In the genomic region with DNA sequence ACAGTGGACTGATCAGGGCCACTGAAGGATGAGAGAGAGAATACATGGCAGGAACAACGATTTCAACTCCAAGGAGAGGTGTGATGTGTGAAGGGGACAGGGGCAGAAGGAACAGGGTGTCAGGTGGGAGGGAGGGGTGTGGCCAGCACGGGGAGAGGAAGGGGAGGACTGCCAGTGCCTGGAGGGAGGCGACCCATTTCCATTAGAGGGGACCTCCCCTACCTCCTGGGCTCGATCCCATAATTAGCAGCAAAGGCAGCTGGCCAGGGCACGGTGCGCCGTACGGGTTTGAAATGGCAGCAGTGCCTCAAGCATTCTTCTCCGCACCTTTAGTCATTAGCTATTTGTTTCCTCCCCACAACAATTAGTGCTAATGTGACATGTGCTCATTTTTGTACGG, we compare ENCODE assay signal across 26 cellular contexts. TPM values are rescaled to one million over a fixed set of nuclear protein-coding genes. Genes with fewer than 3 reads are reported as not detected.
DNase-seq lines count a peak whose midpoint lies in the region; ATAC-seq and TF ChIP-seq lines count a peak whose summit lies in the region.
"Had no signal": no experiment of that assay in that cellular context is flagged by ENCODE, and none has a peak within 500 bp of the region (broad histone marks: within the 10 kb centered on the region; RNA-seq: fewer than 3 reads in every experiment).

No MANE protein-coding gene starts in this region.

- H4K8ac ChIP-seq in H9 (replicated peaks; ENCODE audit: insufficient read length, low read depth, low read length), result no peak overlapping the region

- no peak overlapping the region for H2BK15ac ChIP-seq in H9 (ENCODE audit: low read depth, low read length)

- WGBS in H9 (ENCODE audit: extremely low coverage, insufficient read length, low lambda C conversion rate), result no CpG with 5 or more reads among the region's 10 CpGs

- H3K4me1 Mint-ChIP-seq in H9 (peaks cover 20 to 24% of the 10 kb centered on the region in 2 experiments), osteocyte (ENCODE audit: unreplicated experiment) (peaks cover 29% of the 10 kb centered on the region), T-helper 17 cell (peaks cover 5% of the 10 kb centered on the region)

- no peak overlapping the region for H2AFZ ChIP-seq in H9 (ENCODE audit: low read length)

- H3K27ac ChIP-seq in H9 (ENCODE audit: insufficient read length, low read depth, low read length), result no peak overlapping the region
- H3K27ac ChIP-seq: HL-60, pancreas, tibial artery had no signal

- H3K4ac ChIP-seq in H9 (ENCODE audit: low read depth, low read length), result no peak overlapping the region

- no peaks in the 10 kb centered on the region for H3K9me3 ChIP-seq in H9 (ENCODE audit: control insufficient read depth, low read depth, low read length)
- no peaks in the 10 kb centered on the region for H3K9me3 ChIP-seq in T-helper 17 cell (ENCODE audit: control insufficient read depth, low read length, poor library complexity, severe bottlenecking)
- H3K9me3 ChIP-seq: pancreas, tibial artery had no signal

- no peak overlapping the region for H3K4me2 ChIP-seq in H9 (ENCODE audit: insufficient read depth, insufficient read length, low read length)

- peaks cover 12% of the 10 kb centered on the region for H3K27me3 Mint-ChIP-seq in H9 (ENCODE audit: low read depth)
- H3K27me3 Mint-ChIP-seq in osteocyte (ENCODE audit: unreplicated experiment), result peaks cover 28% of the 10 kb centered on the region
- peaks cover 33% of the 10 kb centered on the region for H3K27me3 Mint-ChIP-seq in T-helper 17 cell
- H3K27me3 Mint-ChIP-seq: CD4-positive, CD25-positive, alpha-beta regulatory T cell; stimulated activated naive CD8-positive, alpha-beta T cell treated with anti-CD3 and anti-CD28 coated beads, Interleukin-15, Interleukin-2, amounts not matched to agents 100 ng/mL and 50 ng/mL, for 24 hours had no signal

- no peak for ATAC-seq in T-helper 17 cell
- ATAC-seq: HepG2, natural killer cell, pancreas, SK-N-SH treated with all-trans-retinoic acid at 6 μM for 48 hours had no signal

- H3K23me2 ChIP-seq in H9 (ENCODE audit: insufficient read length, low read depth, low read length, poor library complexity, severe bottlenecking), result no peaks in the 10 kb centered on the region

- no peaks in the 10 kb centered on the region for H3K4me1 ChIP-seq in H9 (ENCODE audit: insufficient read depth, low read length)
- H3K4me1 ChIP-seq: pancreas had no signal

- H2BK120ac ChIP-seq in H9 (ENCODE audit: low read depth, low read length, poor library complexity, severe bottlenecking), result no peak overlapping the region

- no peaks in the 10 kb centered on the region for H3K79me2 ChIP-seq in H9 (ENCODE audit: insufficient read depth, low read length)

- no peak overlapping the region for H2BK5ac ChIP-seq in H9 (ENCODE audit: insufficient read length, low read length)

- no peak overlapping the region for H2BK12ac ChIP-seq in H9 (ENCODE audit: insufficient read length, low read depth, low read length)

- no peaks in the 10 kb centered on the region; a peak in 3 of 7 replicates for H3K36me3 Mint-ChIP-seq in H9 (ENCODE audit: insufficient read depth in 1 of 3, low read depth in 3 of 3)
- no peaks in the 10 kb centered on the region for H3K36me3 Mint-ChIP-seq in osteocyte (ENCODE audit: unreplicated experiment)
- peaks cover 6% of the 10 kb centered on the region for H3K36me3 Mint-ChIP-seq in T-helper 17 cell (ENCODE audit: low read depth)
- H3K36me3 Mint-ChIP-seq: mesothelial cell of epicardium, natural killer cell had no signal

- no peak overlapping the region for H3K27ac Mint-ChIP-seq in H9
- no peak overlapping the region for H3K27ac Mint-ChIP-seq in osteocyte (ENCODE audit: unreplicated experiment)
- H3K27ac Mint-ChIP-seq in T-helper 17 cell, result no peak overlapping the region
- H3K27ac Mint-ChIP-seq: CD4-positive, CD25-positive, alpha-beta regulatory T cell; HFFc6; mesothelial cell of epicardium; natural killer cell; stimulated activated naive CD8-positive, alpha-beta T cell treated with anti-CD3 and anti-CD28 coated beads, Interleukin-15, Interleukin-2, amounts not matched to agents 100 ng/mL and 50 ng/mL, for 24 hours had no signal

- H4K91ac ChIP-seq in H9 (ENCODE audit: insufficient read length, low read depth, low read length), result no peak overlapping the region

- H3K9ac ChIP-seq in H9 (ENCODE audit: extremely low read depth, insufficient read length, low read length), result no peak overlapping the region

- no peak overlapping the region for H2AK5ac ChIP-seq in H9 (ENCODE audit: insufficient read length, low read length)

- H3K18ac ChIP-seq in H9 (ENCODE audit: insufficient read length, low read depth, low read length), result no peak overlapping the region

- H3T11ph ChIP-seq in H9 (ENCODE audit: low read length), result no peak overlapping the region

- H3K4me3 Mint-ChIP-seq in H9 (no peak overlapping the region), osteocyte (ENCODE audit: unreplicated experiment) (no peak overlapping the region), T-helper 17 cell (no peak overlapping the region)
- H3K4me3 Mint-ChIP-seq: CD4-positive, CD25-positive, alpha-beta regulatory T cell; HFFc6; mesothelial cell of epicardium; natural killer cell; stimulated activated naive CD8-positive, alpha-beta T cell treated with anti-CD3 and anti-CD28 coated beads, Interleukin-15, Interleukin-2, amounts not matched to agents 100 ng/mL and 50 ng/mL, for 24 hours had no signal

- H4K5ac ChIP-seq in H9 (ENCODE audit: insufficient read length, low read depth, low read length), result no peak overlapping the region

- no peaks in the 10 kb centered on the region for H3K79me1 ChIP-seq in H9 (ENCODE audit: insufficient read depth, low read depth, low read length, poor library complexity, severe bottlenecking)

- H3K14ac ChIP-seq in H9 (ENCODE audit: insufficient read depth, low read length), result no peak overlapping the region

- no peaks in the 10 kb centered on the region for H3K27me3 ChIP-seq in H9 (ENCODE audit: insufficient read depth, low read length)
- H3K27me3 ChIP-seq: pancreas had no signal

- TF ChIP-seq CTCF in H9 (conservative IDR thresholded peaks at IDR 0.05), result no peak
- no peak for TF ChIP-seq CTCF in osteocyte (IDR thresholded peaks at IDR 0.05)

- H2BK20ac ChIP-seq in H9 (ENCODE audit: low read depth, low read length, poor library complexity, severe bottlenecking), result no peak overlapping the region

- H4K20me1 ChIP-seq in H9 (ENCODE audit: control insufficient read depth, insufficient read depth, insufficient read length), result no peaks in the 10 kb centered on the region

- peaks cover 0 to 3% of the 10 kb centered on the region in 2 experiments; a peak in 2 of 5 replicates for H3K9me3 Mint-ChIP-seq in H9
- H3K9me3 Mint-ChIP-seq in osteocyte (ENCODE audit: unreplicated experiment), result no peaks in the 10 kb centered on the region
- H3K9me3 Mint-ChIP-seq: mesothelial cell of epicardium; natural killer cell; stimulated activated naive CD8-positive, alpha-beta T cell treated with anti-CD3 and anti-CD28 coated beads, Interleukin-15, Interleukin-2, amounts not matched to agents 100 ng/mL and 50 ng/mL, for 24 hours had no signal

- no peak overlapping the region for H3K56ac ChIP-seq in H9 (ENCODE audit: insufficient read length, low read depth, low read length)

- DNase-seq in D341Med (ENCODE audit: low spot score) (peak; percentile 14), H9 (peak; percentile 23), ecto neural progenitor cell (ENCODE audit: low spot score) (peak; percentile 39), osteocyte (ENCODE audit: extremely low spot score, unreplicated experiment) (peak; percentile 78), SIG-M5 (lab: John Stamatoyannopoulos, UW) (no peak), T-helper 1 cell (no peak), T-helper 17 cell (no peak)
- DNase-seq: activated CD4-positive, alpha-beta T cell treated with anti-CD3 and anti-CD28 coated beads, Interleukin-2, amount 50 U/mL, for 4 hours; activated naive CD4-positive, alpha-beta T cell treated with Interleukin-2 at 50 U/mL for 16 hours; amniotic stem cell; CD4-positive, CD25-positive, alpha-beta regulatory T cell; HFFc6; Kasumi-1; natural killer cell; NCI-H187; NCI-H2171 treated with DMSO at 0.1 percent for 48 hours; NCI-H524 treated with DMSO at 0.1 percent for 48 hours had no signal

- H3K23ac ChIP-seq in H9 (ENCODE audit: insufficient read length, low read depth, low read length), result no peak overlapping the region

RNA-seq across cellular contexts. Expression of a gene that starts 22.7 kb away (rescaled TPM):
- total RNA-seq in H9 (2021) (not detected in 2 replicates), osteocyte (not detected in 2 replicates), T-helper 17 cell (not detected)
- total RNA-seq: CD4-positive, CD25-positive, alpha-beta regulatory T cell; dermis microvascular lymphatic vessel endothelial cell; HFFc6; mesothelial cell of epicardium; natural killer cell; pancreas; RPMI7951 had no signal

Comparison
In these comparisons a context has a peak if more than half of its experiments do, and no peak if none do; other contexts are left out.
1. DNase-seq: peak in D341Med (single experiment), H9 (single experiment), ecto neural progenitor cell (single experiment) and osteocyte (single experiment); none in SIG-M5 (single experiment), T-helper 1 cell (0 of 5) and T-helper 17 cell (0 of 3).